20 cellular contexts compared by ENCODE assay signal in the genomic region with DNA sequence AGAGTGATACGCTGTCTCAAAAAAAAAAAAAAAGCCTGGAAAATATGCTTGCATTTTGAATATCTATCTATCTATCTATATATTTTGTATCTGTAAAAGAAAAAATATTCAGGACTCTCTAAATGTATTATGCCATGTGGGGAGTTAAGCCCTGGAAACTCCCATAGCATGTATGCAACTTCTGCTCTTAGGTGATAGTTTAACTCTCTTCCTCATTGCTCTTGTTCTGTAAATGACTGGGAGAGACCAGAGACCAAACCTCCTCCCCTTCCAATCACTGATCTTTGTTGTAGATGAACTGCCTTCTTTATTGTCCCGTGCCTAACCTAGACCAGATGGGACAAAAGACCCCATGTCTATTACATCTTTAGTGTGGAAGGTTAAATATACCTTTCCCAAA.
"Had no signal": no experiment of that assay in that cellular context is flagged by ENCODE, and none has a peak within 500 bp of the region (broad histone marks: within the 10 kb centered on the region; RNA-seq: fewer than 3 reads in every experiment).

No MANE protein-coding gene starts in this region.

- H3K27ac ChIP-seq: foreskin keratinocyte, left ventricle myocardium inferior, lower lobe of right lung, neural progenitor cell, ovary, suprapubic skin, thyroid gland had no signal

- H3K4me2 ChIP-seq: smooth muscle cell had no signal

- H3K27ac Mint-ChIP-seq: immature natural killer cell; memory B cell; mesothelial cell of epicardium; natural killer cell treated with Interleukin-12 subunit alpha and Interleukin-12 subunit beta and Interleukin-15 and Interleukin-18, amount 100 ng/mL, for 72 hours; neural progenitor cell; progenitor cell of endocrine pancreas; type B pancreatic cell had no signal

- ATAC-seq: foreskin keratinocyte; lower lobe of right lung; natural killer cell treated with Interleukin-12 subunit alpha and Interleukin-12 subunit beta and Interleukin-15 and Interleukin-18, amount 100 ng/mL, for 72 hours; right cardiac atrium; stimulated activated naive CD8-positive, alpha-beta T cell treated with anti-CD3 and anti-CD28 coated beads, Interleukin-15, Interleukin-2, amounts not matched to agents 100 U/mL and 50 U/mL, for 24 hours had no signal

- H3K9me3 Mint-ChIP-seq: immature natural killer cell; mesothelial cell of epicardium; natural killer cell treated with Interleukin-12 subunit alpha and Interleukin-12 subunit beta and Interleukin-15 and Interleukin-18, amount 100 ng/mL, for 72 hours; neural progenitor cell; type B pancreatic cell had no signal

- H2AFZ ChIP-seq: neural progenitor cell had no signal

- H3K27me3 ChIP-seq: ovary, suprapubic skin, thyroid gland had no signal

- DNase-seq: dermis blood vessel endothelial cell; erythroblast; foreskin keratinocyte; immature natural killer cell; left ventricle myocardium inferior; lower lobe of right lung; nucleus accumbens; ovary; right cardiac atrium; stimulated activated CD4-positive, alpha-beta T cell treated with anti-CD3 and anti-CD28 coated beads, Interleukin-2, amount 100 ng/mL, for 48 hours; stimulated activated naive CD8-positive, alpha-beta T cell treated with anti-CD3 and anti-CD28 coated beads, Interleukin-15, Interleukin-2, amounts not matched to agents 100 U/mL and 50 U/mL, for 24 hours; thyroid gland had no signal

- H3K4me1 Mint-ChIP-seq: mesothelial cell of epicardium had no signal

- H3K4me3 Mint-ChIP-seq: immature natural killer cell; memory B cell; mesothelial cell of epicardium; natural killer cell treated with Interleukin-12 subunit alpha and Interleukin-12 subunit beta and Interleukin-15 and Interleukin-18, amount 100 ng/mL, for 72 hours; neural progenitor cell; type B pancreatic cell had no signal

- H3K4me3 ChIP-seq: left ventricle myocardium inferior, lower lobe of right lung, neural progenitor cell, ovary, smooth muscle cell, suprapubic skin, thyroid gland had no signal

- H3K36me3 ChIP-seq: left ventricle myocardium inferior, lower lobe of right lung, neural progenitor cell, ovary, suprapubic skin, thyroid gland had no signal

- H3K36me3 Mint-ChIP-seq: immature natural killer cell; mesothelial cell of epicardium; natural killer cell treated with Interleukin-12 subunit alpha and Interleukin-12 subunit beta and Interleukin-15 and Interleukin-18, amount 100 ng/mL, for 72 hours; neural progenitor cell; type B pancreatic cell had no signal

- H3K9me3 ChIP-seq: left ventricle myocardium inferior, lower lobe of right lung, ovary, suprapubic skin, thyroid gland had no signal
